Comparison of ENCODE assay signal across 14 cellular contexts in the genomic region with DNA sequence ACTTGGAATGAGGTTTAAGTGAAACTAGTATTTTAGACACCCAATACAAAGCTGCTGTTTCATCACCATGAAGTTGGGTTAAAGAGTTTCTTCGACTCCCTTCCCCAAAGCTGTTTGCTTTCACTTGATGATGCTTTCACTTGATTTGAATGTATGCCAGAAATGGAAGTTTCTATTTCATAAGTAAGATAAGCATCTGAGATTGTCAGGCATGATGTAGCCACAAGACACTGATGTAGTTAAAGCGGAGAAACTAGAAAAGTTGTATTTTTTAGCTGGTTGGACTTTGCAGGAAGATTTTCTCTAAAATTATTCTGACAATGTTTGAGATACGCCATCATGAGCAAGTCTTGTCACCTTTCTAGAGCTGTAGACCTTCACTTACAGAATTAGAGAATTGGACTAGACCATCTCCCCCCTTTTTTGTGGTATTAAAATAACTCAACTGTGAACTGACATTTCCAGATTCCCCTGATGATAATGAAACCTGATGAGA.
A peak's percentile ranks its signal among the peaks of the same experiment; 100 is the strongest.
DNase-seq lines count a peak whose midpoint lies in the region; ATAC-seq and TF ChIP-seq lines count a peak whose summit lies in the region.
"Had no signal": no experiment of that assay in that cellular context is flagged by ENCODE, and none has a peak within 500 bp of the region (broad histone marks: within the 10 kb centered on the region; RNA-seq: fewer than 3 reads in every experiment).

No MANE protein-coding gene starts in this region.

- peak overlapping the region; percentile 70 for H3K4me3 Mint-ChIP-seq in T-helper 1 cell treated with Interleukin-12 subunit alpha and Interleukin-12 subunit beta and Interleukin-4 antibody, amounts not matched to agents 30 μg/mL and 1 μg/mL, for 36 hours
- H3K4me3 Mint-ChIP-seq: CD4-positive, CD25-positive, alpha-beta regulatory T cell had no signal

- peak overlapping the region; percentile 69 for H3K27ac Mint-ChIP-seq in T-helper 1 cell treated with Interleukin-12 subunit alpha and Interleukin-12 subunit beta and Interleukin-4 antibody, amounts not matched to agents 30 μg/mL and 1 μg/mL, for 36 hours
- H3K27ac Mint-ChIP-seq: progenitor cell of endocrine pancreas had no signal

- no peaks in the 10 kb centered on the region for H3K9me3 Mint-ChIP-seq in T-helper 1 cell treated with Interleukin-12 subunit alpha and Interleukin-12 subunit beta and Interleukin-4 antibody, amounts not matched to agents 30 μg/mL and 1 μg/mL, for 36 hours

- no peaks in the 10 kb centered on the region for H3K27me3 ChIP-seq in tibial artery

- no peaks in the 10 kb centered on the region for H3K36me3 ChIP-seq in tibial artery

- peaks cover 19% of the 10 kb centered on the region for H3K36me3 Mint-ChIP-seq in T-helper 1 cell treated with Interleukin-12 subunit alpha and Interleukin-12 subunit beta and Interleukin-4 antibody, amounts not matched to agents 30 μg/mL and 1 μg/mL, for 36 hours (ENCODE audit: low read depth)
- H3K36me3 Mint-ChIP-seq: CD4-positive, CD25-positive, alpha-beta regulatory T cell had no signal

- DNase-seq in stimulated activated CD4-positive, alpha-beta T cell treated with anti-CD3 and anti-CD28 coated beads, Interleukin-4, amount 100 ng/mL, for 24 hours, result peak; percentile 6
- no peak for DNase-seq in stimulated activated CD4-positive, alpha-beta T cell treated with anti-CD3 and anti-CD28 coated beads, Interleukin-12 subunit alpha, Interleukin-12 subunit beta, amount 100 ng/mL, for 4 hours
- DNase-seq in AG08395 (ENCODE audit: low spot score), result no peak
- no peak for DNase-seq in foreskin fibroblast
- no peak for DNase-seq in anterior cingulate cortex (lab: John Stamatoyannopoulos, UW)
- DNase-seq in tibial artery, result no peak
- DNase-seq: amniotic stem cell; hippocampal formation; stimulated activated naive CD4-positive, alpha-beta T cell treated with Interleukin-2 at 50 U/mL for 16 hours had no signal

- no peaks in the 10 kb centered on the region for H3K9me3 ChIP-seq in tibial artery

- intact Hi-C loops in tibial artery (cut with DNase I; ENCODE audit: low total_unique reads), result no loop called here

- H3K27ac ChIP-seq in tibial artery, result no peak overlapping the region
- H3K27ac ChIP-seq: HL-60 had no signal

- H3K27me3 Mint-ChIP-seq in T-helper 1 cell treated with Interleukin-12 subunit alpha and Interleukin-12 subunit beta and Interleukin-4 antibody, amounts not matched to agents 30 μg/mL and 1 μg/mL, for 36 hours (ENCODE audit: low read depth), result peaks cover 4% of the 10 kb centered on the region
- H3K27me3 Mint-ChIP-seq: CD4-positive, CD25-positive, alpha-beta regulatory T cell; progenitor cell of endocrine pancreas had no signal

- peaks cover 38% of the 10 kb centered on the region for H3K4me1 Mint-ChIP-seq in T-helper 1 cell treated with Interleukin-12 subunit alpha and Interleukin-12 subunit beta and Interleukin-4 antibody, amounts not matched to agents 30 μg/mL and 1 μg/mL, for 36 hours (ENCODE audit: low read depth)

- peak; percentile 90 for ATAC-seq in HG02884 (IDR thresholded peaks at IDR 0.05; ENCODE audit: unreplicated experiment)

- peaks cover 0 to 21% (median 3%) of the 10 kb centered on the region in 4 donors for H3K4me1 ChIP-seq in tibial artery

- H3K4me3 ChIP-seq in foreskin fibroblast (ENCODE audit: low read depth in 1 of 2, low read length in 2 of 2) (no peak overlapping the region), tibial artery (no peak overlapping the region)

- TF ChIP-seq CTCF in foreskin fibroblast (IDR thresholded peaks at IDR 0.05; ENCODE audit: low read depth, low read length), result no peak
- no peak for TF ChIP-seq CTCF in tibial artery (IDR thresholded peaks at IDR 0.05)
